In the genomic region with DNA sequence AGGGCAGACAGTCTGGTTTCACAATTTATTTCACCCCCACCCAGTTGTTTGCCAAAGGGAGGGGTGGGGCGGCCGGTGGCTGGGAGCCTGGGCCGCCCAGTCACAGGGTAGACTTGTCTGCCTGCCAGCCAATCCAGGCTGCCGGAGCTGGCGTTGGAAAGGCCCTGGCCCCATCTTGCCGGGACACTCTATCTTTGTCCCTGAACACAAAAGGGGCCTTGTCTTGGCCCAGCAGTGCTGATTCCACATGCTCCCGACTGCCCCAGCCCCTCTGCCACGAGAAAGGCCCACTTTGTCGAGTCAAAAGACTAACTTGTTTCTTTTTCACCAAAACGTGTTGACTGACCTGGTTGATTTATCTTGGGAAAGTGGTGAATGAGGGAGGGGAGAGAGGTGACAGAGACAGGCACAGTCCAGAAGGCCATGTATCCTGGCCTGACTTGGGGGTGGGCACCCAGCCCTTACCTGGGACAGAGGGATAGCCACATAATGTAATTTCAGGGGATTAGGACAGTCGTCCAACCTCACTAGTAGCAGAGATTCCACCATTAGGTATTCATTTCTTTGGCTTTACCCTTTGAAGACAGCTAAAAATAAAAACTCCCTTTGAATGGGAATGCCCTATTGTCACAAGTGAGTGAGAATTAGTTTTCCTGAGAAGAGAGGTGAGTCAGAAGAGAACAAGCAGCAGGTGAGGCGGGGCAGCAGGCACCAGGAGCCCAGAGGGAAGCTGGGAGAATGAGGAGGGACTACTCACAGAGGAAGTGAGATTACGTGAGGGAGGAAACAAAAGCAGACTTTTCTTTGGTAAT, we compare ENCODE assay signal across 1 cellular context.
TF ChIP-seq lines count a peak whose summit lies in the region.

No MANE protein-coding gene starts in this region.

TF ChIP-seq in HepG2, 621 proteins besides CTCF, POLR2A, EP300 and RAD21 (continued from another document and continues in another):
- TF ChIP-seq, protein P1, sequence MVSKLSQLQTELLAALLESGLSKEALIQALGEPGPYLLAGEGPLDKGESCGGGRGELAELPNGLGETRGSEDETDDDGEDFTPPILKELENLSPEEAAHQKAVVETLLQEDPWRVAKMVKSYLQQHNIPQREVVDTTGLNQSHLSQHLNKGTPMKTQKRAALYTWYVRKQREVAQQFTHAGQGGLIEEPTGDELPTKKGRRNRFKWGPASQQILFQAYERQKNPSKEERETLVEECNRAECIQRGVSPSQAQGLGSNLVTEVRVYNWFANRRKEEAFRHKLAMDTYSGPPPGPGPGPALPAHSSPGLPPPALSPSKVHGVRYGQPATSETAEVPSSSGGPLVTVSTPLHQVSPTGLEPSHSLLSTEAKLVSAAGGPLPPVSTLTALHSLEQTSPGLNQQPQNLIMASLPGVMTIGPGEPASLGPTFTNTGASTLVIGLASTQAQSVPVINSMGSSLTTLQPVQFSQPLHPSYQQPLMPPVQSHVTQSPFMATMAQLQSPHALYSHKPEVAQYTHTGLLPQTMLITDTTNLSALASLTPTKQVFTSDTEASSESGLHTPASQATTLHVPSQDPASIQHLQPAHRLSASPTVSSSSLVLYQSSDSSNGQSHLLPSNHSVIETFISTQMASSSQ (IDR thresholded peaks at IDR 0.05; ENCODE audit: low read depth) = no peak
- TF ChIP-seq, protein P1 (CRISPR knock-in tag; IDR thresholded peaks at IDR 0.05; ENCODE audit: borderline replicate concordance) = peak; percentile 80; the same call in 1 of the 2 replicates
- TF ChIP-seq BCL6 (CRISPR knock-in tag; IDR thresholded peaks at IDR 0.05) (peak; percentile 58; the same call in 1 of the 2 replicates), MTF1 (CRISPR knock-in tag; IDR thresholded peaks at IDR 0.05) (no peak), SIX4 (CRISPR knock-in tag; IDR thresholded peaks at IDR 0.05) (no peak; the same call in none of the 2 replicates), RORA (CRISPR knock-in tag; IDR thresholded peaks at IDR 0.05) (no peak), ZNF430 (CRISPR knock-in tag; IDR thresholded peaks at IDR 0.05) (no peak), MEIS1 (CRISPR knock-in tag; IDR thresholded peaks at IDR 0.05; ENCODE audit: borderline replicate concordance) (no peak), ZNF10 (CRISPR knock-in tag; IDR thresholded peaks at IDR 0.05; ENCODE audit: borderline replicate concordance, low read depth) (no peak), ZNF292 (CRISPR knock-in tag; IDR thresholded peaks at IDR 0.05; ENCODE audit: borderline replicate concordance, low read depth) (peak; percentile 91), TBX3 (IDR thresholded peaks at IDR 0.05; ENCODE audit: borderline replicate concordance) (peak; percentile 61; the same call in 1 of the 2 replicates), ZNF543 (CRISPR knock-in tag; IDR thresholded peaks at IDR 0.05) (peak; percentile 62; the same call in 1 of the 2 replicates), BRD4 (CRISPR knock-in tag; IDR thresholded peaks at IDR 0.05) (no peak; the same call in 1 of the 2 replicates), ZNF382 (CRISPR knock-in tag; IDR thresholded peaks at IDR 0.05; ENCODE audit: borderline replicate concordance) (no peak)
- TF ChIP-seq, protein P2, sequence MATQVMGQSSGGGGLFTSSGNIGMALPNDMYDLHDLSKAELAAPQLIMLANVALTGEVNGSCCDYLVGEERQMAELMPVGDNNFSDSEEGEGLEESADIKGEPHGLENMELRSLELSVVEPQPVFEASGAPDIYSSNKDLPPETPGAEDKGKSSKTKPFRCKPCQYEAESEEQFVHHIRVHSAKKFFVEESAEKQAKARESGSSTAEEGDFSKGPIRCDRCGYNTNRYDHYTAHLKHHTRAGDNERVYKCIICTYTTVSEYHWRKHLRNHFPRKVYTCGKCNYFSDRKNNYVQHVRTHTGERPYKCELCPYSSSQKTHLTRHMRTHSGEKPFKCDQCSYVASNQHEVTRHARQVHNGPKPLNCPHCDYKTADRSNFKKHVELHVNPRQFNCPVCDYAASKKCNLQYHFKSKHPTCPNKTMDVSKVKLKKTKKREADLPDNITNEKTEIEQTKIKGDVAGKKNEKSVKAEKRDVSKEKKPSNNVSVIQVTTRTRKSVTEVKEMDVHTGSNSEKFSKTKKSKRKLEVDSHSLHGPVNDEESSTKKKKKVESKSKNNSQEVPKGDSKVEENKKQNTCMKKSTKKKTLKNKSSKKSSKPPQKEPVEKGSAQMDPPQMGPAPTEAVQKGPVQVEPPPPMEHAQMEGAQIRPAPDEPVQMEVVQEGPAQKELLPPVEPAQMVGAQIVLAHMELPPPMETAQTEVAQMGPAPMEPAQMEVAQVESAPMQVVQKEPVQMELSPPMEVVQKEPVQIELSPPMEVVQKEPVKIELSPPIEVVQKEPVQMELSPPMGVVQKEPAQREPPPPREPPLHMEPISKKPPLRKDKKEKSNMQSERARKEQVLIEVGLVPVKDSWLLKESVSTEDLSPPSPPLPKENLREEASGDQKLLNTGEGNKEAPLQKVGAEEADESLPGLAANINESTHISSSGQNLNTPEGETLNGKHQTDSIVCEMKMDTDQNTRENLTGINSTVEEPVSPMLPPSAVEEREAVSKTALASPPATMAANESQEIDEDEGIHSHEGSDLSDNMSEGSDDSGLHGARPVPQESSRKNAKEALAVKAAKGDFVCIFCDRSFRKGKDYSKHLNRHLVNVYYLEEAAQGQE (IDR thresholded peaks at IDR 0.05; ENCODE audit: borderline replicate concordance in 1 of 2, low read depth in 1 of 2, low read length in 2 of 2) = peak in 1 of 2 experiments; percentile 9; a peak in 1 of 4 replicates
- TF ChIP-seq, protein P3, sequence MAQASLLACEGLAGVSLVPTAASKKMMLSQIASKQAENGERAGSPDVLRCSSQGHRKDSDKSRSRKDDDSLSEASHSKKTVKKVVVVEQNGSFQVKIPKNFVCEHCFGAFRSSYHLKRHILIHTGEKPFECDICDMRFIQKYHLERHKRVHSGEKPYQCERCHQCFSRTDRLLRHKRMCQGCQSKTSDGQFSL (CRISPR knock-in tag; IDR thresholded peaks at IDR 0.05) = peak; percentile 96
- TF ChIP-seq, protein P4, sequence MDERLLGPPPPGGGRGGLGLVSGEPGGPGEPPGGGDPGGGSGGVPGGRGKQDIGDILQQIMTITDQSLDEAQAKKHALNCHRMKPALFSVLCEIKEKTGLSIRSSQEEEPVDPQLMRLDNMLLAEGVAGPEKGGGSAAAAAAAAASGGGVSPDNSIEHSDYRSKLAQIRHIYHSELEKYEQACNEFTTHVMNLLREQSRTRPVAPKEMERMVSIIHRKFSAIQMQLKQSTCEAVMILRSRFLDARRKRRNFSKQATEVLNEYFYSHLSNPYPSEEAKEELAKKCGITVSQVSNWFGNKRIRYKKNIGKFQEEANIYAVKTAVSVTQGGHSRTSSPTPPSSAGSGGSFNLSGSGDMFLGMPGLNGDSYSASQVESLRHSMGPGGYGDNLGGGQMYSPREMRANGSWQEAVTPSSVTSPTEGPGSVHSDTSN (CRISPR knock-in tag; IDR thresholded peaks at IDR 0.05) = no peak
- TF ChIP-seq, protein P5, sequence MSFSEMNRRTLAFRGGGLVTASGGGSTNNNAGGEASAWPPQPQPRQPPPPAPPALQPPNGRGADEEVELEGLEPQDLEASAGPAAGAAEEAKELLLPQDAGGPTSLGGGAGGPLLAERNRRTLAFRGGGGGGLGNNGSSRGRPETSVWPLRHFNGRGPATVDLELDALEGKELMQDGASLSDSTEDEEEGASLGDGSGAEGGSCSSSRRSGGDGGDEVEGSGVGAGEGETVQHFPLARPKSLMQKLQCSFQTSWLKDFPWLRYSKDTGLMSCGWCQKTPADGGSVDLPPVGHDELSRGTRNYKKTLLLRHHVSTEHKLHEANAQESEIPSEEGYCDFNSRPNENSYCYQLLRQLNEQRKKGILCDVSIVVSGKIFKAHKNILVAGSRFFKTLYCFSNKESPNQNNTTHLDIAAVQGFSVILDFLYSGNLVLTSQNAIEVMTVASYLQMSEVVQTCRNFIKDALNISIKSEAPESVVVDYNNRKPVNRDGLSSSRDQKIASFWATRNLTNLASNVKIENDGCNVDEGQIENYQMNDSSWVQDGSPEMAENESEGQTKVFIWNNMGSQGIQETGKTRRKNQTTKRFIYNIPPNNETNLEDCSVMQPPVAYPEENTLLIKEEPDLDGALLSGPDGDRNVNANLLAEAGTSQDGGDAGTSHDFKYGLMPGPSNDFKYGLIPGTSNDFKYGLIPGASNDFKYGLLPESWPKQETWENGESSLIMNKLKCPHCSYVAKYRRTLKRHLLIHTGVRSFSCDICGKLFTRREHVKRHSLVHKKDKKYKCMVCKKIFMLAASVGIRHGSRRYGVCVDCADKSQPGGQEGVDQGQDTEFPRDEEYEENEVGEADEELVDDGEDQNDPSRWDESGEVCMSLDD (CRISPR knock-in tag; IDR thresholded peaks at IDR 0.05; ENCODE audit: borderline replicate concordance) = no peak
- TF ChIP-seq, protein P6, sequence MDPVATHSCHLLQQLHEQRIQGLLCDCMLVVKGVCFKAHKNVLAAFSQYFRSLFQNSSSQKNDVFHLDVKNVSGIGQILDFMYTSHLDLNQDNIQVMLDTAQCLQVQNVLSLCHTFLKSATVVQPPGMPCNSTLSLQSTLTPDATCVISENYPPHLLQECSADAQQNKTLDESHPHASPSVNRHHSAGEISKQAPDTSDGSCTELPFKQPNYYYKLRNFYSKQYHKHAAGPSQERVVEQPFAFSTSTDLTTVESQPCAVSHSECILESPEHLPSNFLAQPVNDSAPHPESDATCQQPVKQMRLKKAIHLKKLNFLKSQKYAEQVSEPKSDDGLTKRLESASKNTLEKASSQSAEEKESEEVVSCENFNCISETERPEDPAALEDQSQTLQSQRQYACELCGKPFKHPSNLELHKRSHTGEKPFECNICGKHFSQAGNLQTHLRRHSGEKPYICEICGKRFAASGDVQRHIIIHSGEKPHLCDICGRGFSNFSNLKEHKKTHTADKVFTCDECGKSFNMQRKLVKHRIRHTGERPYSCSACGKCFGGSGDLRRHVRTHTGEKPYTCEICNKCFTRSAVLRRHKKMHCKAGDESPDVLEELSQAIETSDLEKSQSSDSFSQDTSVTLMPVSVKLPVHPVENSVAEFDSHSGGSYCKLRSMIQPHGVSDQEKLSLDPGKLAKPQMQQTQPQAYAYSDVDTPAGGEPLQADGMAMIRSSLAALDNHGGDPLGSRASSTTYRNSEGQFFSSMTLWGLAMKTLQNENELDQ (CRISPR knock-in tag; IDR thresholded peaks at IDR 0.05; ENCODE audit: borderline replicate concordance) = no peak
- TF ChIP-seq, protein P7, sequence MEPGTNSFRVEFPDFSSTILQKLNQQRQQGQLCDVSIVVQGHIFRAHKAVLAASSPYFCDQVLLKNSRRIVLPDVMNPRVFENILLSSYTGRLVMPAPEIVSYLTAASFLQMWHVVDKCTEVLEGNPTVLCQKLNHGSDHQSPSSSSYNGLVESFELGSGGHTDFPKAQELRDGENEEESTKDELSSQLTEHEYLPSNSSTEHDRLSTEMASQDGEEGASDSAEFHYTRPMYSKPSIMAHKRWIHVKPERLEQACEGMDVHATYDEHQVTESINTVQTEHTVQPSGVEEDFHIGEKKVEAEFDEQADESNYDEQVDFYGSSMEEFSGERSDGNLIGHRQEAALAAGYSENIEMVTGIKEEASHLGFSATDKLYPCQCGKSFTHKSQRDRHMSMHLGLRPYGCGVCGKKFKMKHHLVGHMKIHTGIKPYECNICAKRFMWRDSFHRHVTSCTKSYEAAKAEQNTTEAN (CRISPR knock-in tag; conservative IDR thresholded peaks at IDR 0.05) = peak; percentile 64; the same call in 1 of the 2 replicates
- TF ChIP-seq, protein P8, sequence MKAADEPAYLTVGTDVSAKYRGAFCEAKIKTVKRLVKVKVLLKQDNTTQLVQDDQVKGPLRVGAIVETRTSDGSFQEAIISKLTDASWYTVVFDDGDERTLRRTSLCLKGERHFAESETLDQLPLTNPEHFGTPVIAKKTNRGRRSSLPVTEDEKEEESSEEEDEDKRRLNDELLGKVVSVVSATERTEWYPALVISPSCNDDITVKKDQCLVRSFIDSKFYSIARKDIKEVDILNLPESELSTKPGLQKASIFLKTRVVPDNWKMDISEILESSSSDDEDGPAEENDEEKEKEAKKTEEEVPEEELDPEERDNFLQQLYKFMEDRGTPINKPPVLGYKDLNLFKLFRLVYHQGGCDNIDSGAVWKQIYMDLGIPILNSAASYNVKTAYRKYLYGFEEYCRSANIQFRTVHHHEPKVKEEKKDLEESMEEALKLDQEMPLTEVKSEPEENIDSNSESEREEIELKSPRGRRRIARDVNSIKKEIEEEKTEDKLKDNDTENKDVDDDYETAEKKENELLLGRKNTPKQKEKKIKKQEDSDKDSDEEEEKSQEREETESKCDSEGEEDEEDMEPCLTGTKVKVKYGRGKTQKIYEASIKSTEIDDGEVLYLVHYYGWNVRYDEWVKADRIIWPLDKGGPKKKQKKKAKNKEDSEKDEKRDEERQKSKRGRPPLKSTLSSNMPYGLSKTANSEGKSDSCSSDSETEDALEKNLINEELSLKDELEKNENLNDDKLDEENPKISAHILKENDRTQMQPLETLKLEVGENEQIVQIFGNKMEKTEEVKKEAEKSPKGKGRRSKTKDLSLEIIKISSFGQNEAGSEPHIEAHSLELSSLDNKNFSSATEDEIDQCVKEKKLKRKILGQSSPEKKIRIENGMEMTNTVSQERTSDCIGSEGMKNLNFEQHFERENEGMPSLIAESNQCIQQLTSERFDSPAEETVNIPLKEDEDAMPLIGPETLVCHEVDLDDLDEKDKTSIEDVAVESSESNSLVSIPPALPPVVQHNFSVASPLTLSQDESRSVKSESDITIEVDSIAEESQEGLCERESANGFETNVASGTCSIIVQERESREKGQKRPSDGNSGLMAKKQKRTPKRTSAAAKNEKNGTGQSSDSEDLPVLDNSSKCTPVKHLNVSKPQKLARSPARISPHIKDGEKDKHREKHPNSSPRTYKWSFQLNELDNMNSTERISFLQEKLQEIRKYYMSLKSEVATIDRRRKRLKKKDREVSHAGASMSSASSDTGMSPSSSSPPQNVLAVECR (CRISPR knock-in tag; IDR thresholded peaks at IDR 0.05; ENCODE audit: borderline replicate concordance) = peak; percentile 80; the same call in 1 of the 2 replicates
